Comparison of ENCODE assay signal across 20 cellular contexts in the genomic region with DNA sequence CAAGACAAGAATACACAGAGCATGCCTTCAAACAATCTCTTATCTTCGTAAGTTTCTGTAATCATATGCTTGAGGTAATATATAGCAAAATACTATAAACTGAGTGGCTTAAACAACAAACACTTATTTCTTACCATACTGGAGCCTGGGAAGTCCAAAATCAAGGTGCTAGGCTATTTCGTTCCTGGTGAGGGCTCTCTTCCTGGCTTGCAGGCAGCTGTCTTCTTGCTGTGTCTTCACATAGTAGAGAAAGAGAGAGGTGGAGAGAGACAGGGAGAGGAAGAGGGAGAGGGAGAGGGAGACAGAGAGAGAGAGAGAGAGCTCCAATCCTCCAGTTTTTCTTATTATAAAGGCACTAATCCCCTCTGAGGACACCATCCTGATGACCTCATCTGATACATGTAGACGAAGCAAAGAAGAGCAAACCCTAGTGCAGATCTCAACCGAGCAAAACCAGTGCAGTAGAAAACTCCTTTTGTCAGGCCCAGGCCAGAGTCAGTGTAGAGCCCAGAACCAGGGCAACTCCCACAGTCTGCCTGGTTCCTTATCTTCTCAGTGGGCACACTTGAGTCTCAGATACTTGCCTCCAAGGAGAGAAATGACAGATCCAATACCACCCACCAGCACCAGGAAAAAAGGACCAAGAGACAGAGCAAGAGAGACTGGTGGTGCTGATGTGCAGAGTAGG.
DNase-seq lines count a peak whose midpoint lies in the region; ATAC-seq and TF ChIP-seq lines count a peak whose summit lies in the region.
"Had no signal": no experiment of that assay in that cellular context is flagged by ENCODE, and none has a peak within 500 bp of the region (broad histone marks: within the 10 kb centered on the region; RNA-seq: fewer than 3 reads in every experiment).

No MANE protein-coding gene starts in this region.

- no peak for DNase-seq in H9
- no peak for DNase-seq in endodermal cell
- peak; percentile 10 for DNase-seq in mesendoderm
- no peak for DNase-seq in NCI-H524 (lab: John Stamatoyannopoulos, UW)
- DNase-seq in stimulated activated effector memory CD8-positive, alpha-beta T cell treated with anti-CD3 and anti-CD28 coated beads, Interleukin-12 subunit alpha, Interleukin-12 subunit beta, amount 100 ng/mL, for 72 hours (ENCODE audit: low spot score in 2 of 2) = no peak
- no peak for DNase-seq in HEK293T (ENCODE audit: extremely low spot score)
- DNase-seq: 8988T; ACHN; AML-193; BE2C; CD4-positive, alpha-beta T cell; CD8-positive, alpha-beta memory T cell; DMS53; DMS79 treated with DMSO at 0.1 percent for 48 hours; GF-D8; GOT3 had no signal

- peak overlapping the region; percentile 65; the same call in 1 of the 2 replicates for H2BK15ac ChIP-seq in H9 (ENCODE audit: low read depth, low read length)
- H2BK15ac ChIP-seq in mesendoderm (replicated peaks; ENCODE audit: low read depth) = no peak overlapping the region

- H3K4ac ChIP-seq in H9 (ENCODE audit: low read depth, low read length) = no peak overlapping the region
- no peak overlapping the region for H3K4ac ChIP-seq in mesendoderm (ENCODE audit: low read depth, low read length)

- H3K27ac ChIP-seq in H9 (ENCODE audit: insufficient read length, low read depth, low read length) (no peak overlapping the region), endodermal cell (ENCODE audit: low read depth, low read length) (no peak overlapping the region), mesendoderm (ENCODE audit: low read depth, low read length) (no peak overlapping the region)
- H3K27ac ChIP-seq: A549; BLaER1 treated with 17β-estradiol and CSF1 and Interleukin-3, amounts not matched to agents 10 nM and 100 nM had no signal

- peaks cover 5 to 10% of the 10 kb centered on the region in 2 experiments; a peak in 2 of 4 replicates for H3K4me1 Mint-ChIP-seq in H9
- H3K4me1 Mint-ChIP-seq in endodermal cell = no peaks in the 10 kb centered on the region
- no peaks in the 10 kb centered on the region for H3K4me1 Mint-ChIP-seq in stimulated activated effector memory CD8-positive, alpha-beta T cell treated with anti-CD3 and anti-CD28 coated beads, Interleukin-12 subunit alpha, Interleukin-12 subunit beta, amount 100 ng/mL, for 72 hours
- H3K4me1 Mint-ChIP-seq: CD14-positive monocyte; CD8-positive, alpha-beta memory T cell had no signal

- POLR2A ChIA-PET in HEK293T (lab: Yijun Ruan, JAX) = no interaction called here

- H3K9me3 Mint-ChIP-seq in H9 (no peaks in the 10 kb centered on the region), endodermal cell (no peaks in the 10 kb centered on the region)
- H3K9me3 Mint-ChIP-seq in stimulated activated effector memory CD8-positive, alpha-beta T cell treated with anti-CD3 and anti-CD28 coated beads, Interleukin-12 subunit alpha, Interleukin-12 subunit beta, amount 100 ng/mL, for 72 hours = no peaks in the 10 kb centered on the region
- H3K9me3 Mint-ChIP-seq: CD4-positive, alpha-beta T cell; CD8-positive, alpha-beta memory T cell had no signal

- H4K91ac ChIP-seq in H9 (ENCODE audit: insufficient read length, low read depth, low read length) = no peak overlapping the region

- H3K79me2 ChIP-seq in H9 (ENCODE audit: insufficient read depth, low read length) = no peaks in the 10 kb centered on the region
- no peaks in the 10 kb centered on the region for H3K79me2 ChIP-seq in mesendoderm (ENCODE audit: control insufficient read depth, insufficient read depth, low read length)

- H3K27me3 Mint-ChIP-seq in H9 (ENCODE audit: low read depth) (peaks cover 2% of the 10 kb centered on the region), endodermal cell (ENCODE audit: insufficient read depth) (peaks cover 3% of the 10 kb centered on the region)

- TF ChIP-seq CTCF in H9 (conservative IDR thresholded peaks at IDR 0.05) = peak; percentile 33; the same call in 1 of the 3 replicates
- peak; percentile 62 for TF ChIP-seq CTCF in endodermal cell (conservative IDR thresholded peaks at IDR 0.05)

- H2BK20ac ChIP-seq in H9 (ENCODE audit: low read depth, low read length, poor library complexity, severe bottlenecking) = no peak overlapping the region

- H3K4me3 ChIP-seq in endodermal cell (ENCODE audit: low read length) (no peak overlapping the region), mesendoderm (ENCODE audit: low read length) (no peak overlapping the region)
- H3K4me3 ChIP-seq: A549; BLaER1 treated with 17β-estradiol and CSF1 and Interleukin-3, amounts not matched to agents 10 nM and 100 nM; HAP-1 had no signal

- H3K23me2 ChIP-seq in H9 (ENCODE audit: insufficient read length, low read depth, low read length, poor library complexity, severe bottlenecking) = no peaks in the 10 kb centered on the region

- H3K27me3 ChIP-seq in H9 (ENCODE audit: insufficient read depth, low read length) (no peaks in the 10 kb centered on the region), endodermal cell (ENCODE audit: control insufficient read depth, insufficient read depth, low read length, poor library complexity, severe bottlenecking) (no peaks in the 10 kb centered on the region), mesendoderm (ENCODE audit: insufficient read depth, low read length, poor library complexity) (no peaks in the 10 kb centered on the region)
- H3K27me3 ChIP-seq: BE2C; BLaER1 treated with 17β-estradiol and CSF1 and Interleukin-3, amounts not matched to agents 10 nM and 100 nM had no signal

- H3K79me1 ChIP-seq in H9 (ENCODE audit: insufficient read depth, low read depth, low read length, poor library complexity, severe bottlenecking) = no peaks in the 10 kb centered on the region
- no peaks in the 10 kb centered on the region for H3K79me1 ChIP-seq in mesendoderm (ENCODE audit: low read length)

- H4K8ac ChIP-seq in H9 (replicated peaks; ENCODE audit: insufficient read length, low read depth, low read length) (no peak overlapping the region), mesendoderm (ENCODE audit: low read depth, low read length) (no peak overlapping the region)

- no peak overlapping the region for H3K9ac ChIP-seq in H9 (ENCODE audit: extremely low read depth, insufficient read length, low read length)
- H3K9ac ChIP-seq in endodermal cell (ENCODE audit: extremely low read depth, low read length, poor library complexity, severe bottlenecking) = no peak overlapping the region
- H3K9ac ChIP-seq in mesendoderm (ENCODE audit: low read length) = no peak overlapping the region
- H3K9ac ChIP-seq: BLaER1 treated with 17β-estradiol and CSF1 and Interleukin-3, amounts not matched to agents 10 nM and 100 nM had no signal

- H2AK5ac ChIP-seq in H9 (ENCODE audit: insufficient read length, low read length) (no peak overlapping the region), mesendoderm (ENCODE audit: low read length) (no peak overlapping the region)

- H3K27ac Mint-ChIP-seq in H9 (no peak overlapping the region), endodermal cell (no peak overlapping the region)
- H3K27ac Mint-ChIP-seq in stimulated activated effector memory CD8-positive, alpha-beta T cell treated with anti-CD3 and anti-CD28 coated beads, Interleukin-12 subunit alpha, Interleukin-12 subunit beta, amount 100 ng/mL, for 72 hours = no peak overlapping the region
- H3K27ac Mint-ChIP-seq: CD4-positive, alpha-beta T cell; CD8-positive, alpha-beta memory T cell had no signal

- no peak overlapping the region for H3K23ac ChIP-seq in H9 (ENCODE audit: insufficient read length, low read depth, low read length)
- H3K23ac ChIP-seq in mesendoderm (ENCODE audit: low read length) = no peak overlapping the region

- WGBS in H9 (ENCODE audit: extremely low coverage, insufficient read length, low lambda C conversion rate) = no CpG with 5 or more reads among the region's 4 CpGs
- 90% methylated on average over 3 of the region's 4 CpGs; no CpG with 5 or more reads in 1 of the 2 experiments for WGBS in endodermal cell (ENCODE audit: insufficient coverage in 1 of 2, insufficient read length in 1 of 2), 2 experiments
- no CpG with 5 or more reads among the region's 4 CpGs for WGBS in mesendoderm (ENCODE audit: extremely low coverage, insufficient coverage, low lambda C conversion rate)

- no peak overlapping the region for H2BK5ac ChIP-seq in H9 (ENCODE audit: insufficient read length, low read length)
- no peak overlapping the region for H2BK5ac ChIP-seq in mesendoderm (ENCODE audit: low read length)

- H3K4me2 ChIP-seq in H9 (ENCODE audit: insufficient read depth, insufficient read length, low read length) = no peak overlapping the region
- no peak overlapping the region for H3K4me2 ChIP-seq in mesendoderm (ENCODE audit: low read length)
- H3K4me2 ChIP-seq: A549; BLaER1 treated with 17β-estradiol and CSF1 and Interleukin-3, amounts not matched to agents 10 nM and 100 nM had no signal

- H2BK12ac ChIP-seq in H9 (ENCODE audit: insufficient read length, low read depth, low read length) = no peak overlapping the region

- CTCF ChIA-PET in HEK293T (lab: Yijun Ruan, JAX) = no interaction called here

- H3K36me3 Mint-ChIP-seq in H9 (ENCODE audit: insufficient read depth in 1 of 3, low read depth in 3 of 3) (no peaks in the 10 kb centered on the region), endodermal cell (ENCODE audit: low read depth) (no peaks in the 10 kb centered on the region)
- no peaks in the 10 kb centered on the region for H3K36me3 Mint-ChIP-seq in stimulated activated effector memory CD8-positive, alpha-beta T cell treated with anti-CD3 and anti-CD28 coated beads, Interleukin-12 subunit alpha, Interleukin-12 subunit beta, amount 100 ng/mL, for 72 hours
- H3K36me3 Mint-ChIP-seq: CD14-positive monocyte had no signal

- no peaks in the 10 kb centered on the region for H3K4me1 ChIP-seq in H9 (ENCODE audit: insufficient read depth, low read length)
- no peaks in the 10 kb centered on the region for H3K4me1 ChIP-seq in endodermal cell (ENCODE audit: control insufficient read depth, insufficient read depth, low read length)
- no peaks in the 10 kb centered on the region for H3K4me1 ChIP-seq in mesendoderm (ENCODE audit: control insufficient read depth, low read depth, low read length)
- H3K4me1 ChIP-seq: A549; BLaER1 treated with 17β-estradiol and CSF1 and Interleukin-3, amounts not matched to agents 10 nM and 100 nM; HAP-1 had no signal

- no peak overlapping the region for H3K18ac ChIP-seq in H9 (ENCODE audit: insufficient read length, low read depth, low read length)
- no peak overlapping the region for H3K18ac ChIP-seq in mesendoderm (ENCODE audit: low read length)

- H3T11ph ChIP-seq in H9 (ENCODE audit: low read length) = no peak overlapping the region

- H3K56ac ChIP-seq in H9 (ENCODE audit: insufficient read length, low read depth, low read length) (no peak overlapping the region), mesendoderm (ENCODE audit: low read length) (no peak overlapping the region)

- H2BK120ac ChIP-seq in H9 (ENCODE audit: low read depth, low read length, poor library complexity, severe bottlenecking) = no peak overlapping the region
- no peak overlapping the region for H2BK120ac ChIP-seq in mesendoderm (ENCODE audit: low read depth, low read length)

- no peak overlapping the region for H3K14ac ChIP-seq in H9 (ENCODE audit: insufficient read depth, low read length)

- no peak for ATAC-seq in stimulated activated effector memory CD8-positive, alpha-beta T cell treated with anti-CD3 and anti-CD28 coated beads, Interleukin-12 subunit alpha, Interleukin-12 subunit beta, amount 100 ng/mL, for 72 hours
- ATAC-seq: A549 had no signal

- H3K4me3 Mint-ChIP-seq in H9 (no peak overlapping the region), endodermal cell (no peak overlapping the region)
- no peak overlapping the region for H3K4me3 Mint-ChIP-seq in stimulated activated effector memory CD8-positive, alpha-beta T cell treated with anti-CD3 and anti-CD28 coated beads, Interleukin-12 subunit alpha, Interleukin-12 subunit beta, amount 100 ng/mL, for 72 hours
- H3K4me3 Mint-ChIP-seq: CD14-positive monocyte; CD4-positive, alpha-beta T cell; CD8-positive, alpha-beta memory T cell had no signal

- H4K20me1 ChIP-seq in H9 (ENCODE audit: control insufficient read depth, insufficient read depth, insufficient read length) = no peaks in the 10 kb centered on the region
- H4K20me1 ChIP-seq: BLaER1 treated with 17β-estradiol and CSF1 and Interleukin-3, amounts not matched to agents 10 nM and 100 nM had no signal

- H3K36me3 ChIP-seq in endodermal cell (ENCODE audit: control insufficient read depth, insufficient read depth, low read length) = no peaks in the 10 kb centered on the region
- no peaks in the 10 kb centered on the region for H3K36me3 ChIP-seq in mesendoderm (ENCODE audit: control insufficient read depth, insufficient read depth, low read length)
- H3K36me3 ChIP-seq: BE2C; BLaER1 treated with 17β-estradiol and CSF1 and Interleukin-3, amounts not matched to agents 10 nM and 100 nM; HAP-1 had no signal

- no peak overlapping the region for H2AFZ ChIP-seq in H9 (ENCODE audit: low read length)

- H3K9me3 ChIP-seq in H9 (ENCODE audit: control insufficient read depth, low read depth, low read length) = no peaks in the 10 kb centered on the region
- no peaks in the 10 kb centered on the region for H3K9me3 ChIP-seq in endodermal cell (ENCODE audit: control insufficient read depth, low read length)
- H3K9me3 ChIP-seq: A549, BE2C, HAP-1 had no signal

- H4K5ac ChIP-seq in H9 (ENCODE audit: insufficient read length, low read depth, low read length) = no peak overlapping the region
- no peak overlapping the region for H4K5ac ChIP-seq in mesendoderm (ENCODE audit: low read length)
